8 cellular contexts compared by ENCODE assay signal in the genomic region with DNA sequence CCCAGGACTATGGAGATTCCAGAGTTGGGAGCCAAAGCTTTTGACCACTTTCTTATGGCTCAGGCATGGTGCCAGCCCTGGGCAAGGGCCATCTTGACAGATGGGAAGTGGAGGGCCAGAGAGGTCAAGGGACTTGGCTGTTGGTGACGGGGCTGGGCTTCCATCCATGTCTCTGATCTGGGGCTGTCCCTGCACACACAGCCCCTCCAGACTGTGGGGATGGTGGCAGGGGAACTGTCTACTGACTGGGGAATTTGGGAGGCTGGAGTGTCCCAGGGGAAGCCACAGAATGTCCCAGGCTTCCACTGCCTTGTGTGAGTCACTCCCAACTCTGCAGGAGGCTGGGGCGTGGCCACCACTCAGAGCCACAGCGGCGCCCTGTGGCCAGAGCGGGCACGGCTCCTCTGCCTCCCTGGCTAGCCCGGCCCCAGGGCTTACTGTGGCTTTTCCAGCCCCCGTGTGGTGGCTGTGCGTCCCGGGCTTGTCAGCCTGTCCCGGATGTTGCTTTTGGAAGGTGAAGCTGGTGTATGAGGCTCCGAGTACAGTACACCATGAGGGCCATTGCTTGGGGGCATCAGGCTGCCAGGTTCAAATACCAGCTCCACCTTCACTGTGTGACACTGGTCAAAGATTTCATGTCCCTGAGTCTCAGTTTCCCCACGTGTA. TPM values are rescaled to one million over a fixed set of nuclear protein-coding genes. Genes with fewer than 3 reads are reported as not detected.
DNase-seq lines count a peak whose midpoint lies in the region; ATAC-seq, FAIRE-seq and TF ChIP-seq lines count a peak whose summit lies in the region.

No MANE protein-coding gene starts in this region.

- H3K36me3 ChIP-seq in BJ (ENCODE audit: control insufficient read depth, insufficient read depth, low read length), result peaks cover 36% of the 10 kb centered on the region
- H3K36me3 ChIP-seq in RWPE2 (ENCODE audit: low read depth), result peaks cover 97% of the 10 kb centered on the region
- peaks cover 34 to 38% of the 10 kb centered on the region in 2 donors for H3K36me3 ChIP-seq in stomach smooth muscle (ENCODE audit: control insufficient read depth in 2 of 2, insufficient read depth in 2 of 2, low read length in 2 of 2)

- CTCF ChIA-PET in BJ (lab: Yijun Ruan, JAX), result interaction anchor here (0.7 to 5.8 kb wide), 17 partner anchors 10 to 116 kb away, joined by 3 to 62 read pairs (median 5); partner anchors contain the start of genes C22orf23, GALR3, MICALL1 and POLR2F

- H3K27me3 ChIP-seq in BJ (ENCODE audit: control insufficient read depth, insufficient read depth, low read length), result no peaks in the 10 kb centered on the region
- H3K27me3 ChIP-seq in RWPE2 (ENCODE audit: insufficient read depth, poor library complexity, severe bottlenecking), result no peaks in the 10 kb centered on the region
- H3K27me3 ChIP-seq in stomach smooth muscle (ENCODE audit: control insufficient read depth in 1 of 2, insufficient read depth in 2 of 2, low read length in 2 of 2), result no peaks in the 10 kb centered on the region

- TF ChIP-seq CTCF in BJ (IDR thresholded peaks at IDR 0.05; ENCODE audit: insufficient read depth, low read depth, low read length) (peak; percentile 100), RWPE2 (IDR thresholded peaks at IDR 0.05; ENCODE audit: poor library complexity, severe bottlenecking) (peak; percentile 95)

- POLR2A ChIA-PET in BJ (lab: Charles Lee), result no interaction called here

- H3K9me3 ChIP-seq in RWPE2 (ENCODE audit: severe bottlenecking) (no peaks in the 10 kb centered on the region), stomach smooth muscle (ENCODE audit: control insufficient read depth in 2 of 2, low read length in 2 of 2) (no peaks in the 10 kb centered on the region)

- H3K4me3 ChIP-seq in BJ (ENCODE audit: low read depth, low read length) (no peak overlapping the region), RWPE2 (ENCODE audit: severe bottlenecking) (no peak overlapping the region), stomach smooth muscle (ENCODE audit: low read length in 2 of 2) (peak overlapping the region in 1 of 2 donors; percentile 22)

- H3K27ac ChIP-seq in RWPE2 (ENCODE audit: poor library complexity, severe bottlenecking) (peak overlapping the region; percentile 30), stomach smooth muscle (ENCODE audit: low read length) (peak overlapping the region; percentile 78)

- peak; percentile 70 for FAIRE-seq in HTR-8/SVneo (lab: Jason Lieb, UNC)

- H3K4me1 ChIP-seq in RWPE2 (ENCODE audit: insufficient read depth, poor library complexity, severe bottlenecking), result peaks cover 4% of the 10 kb centered on the region
- H3K4me1 ChIP-seq in stomach smooth muscle (ENCODE audit: control insufficient read depth, insufficient read depth, low read length), result peaks cover 45% of the 10 kb centered on the region

- peak; percentile 72 for DNase-seq in BJ (ENCODE audit: low read depth)
- DNase-seq in HTR-8/SVneo (ENCODE audit: insufficient read length, low spot score), result peak; percentile 83
- peak; percentile 88 for DNase-seq in RWPE2 (ENCODE audit: low spot score)
- peak; percentile 94 for DNase-seq in activated effector memory CD4-positive, alpha-beta T cell treated with anti-CD3 and anti-CD28 coated beads, Interleukin-2, amount 50 U/mL, for 16 hours
- DNase-seq in foreskin melanocyte, result peak; percentile 85
- peak; percentile 42 for DNase-seq in non-pigmented ciliary epithelial cell (ENCODE audit: low read depth)

- peak overlapping the region in 1 of 2 donors; percentile 21 for H3K9ac ChIP-seq in stomach smooth muscle (ENCODE audit: low read length in 2 of 2)

- peak; percentile 78 for ATAC-seq in GM19035 (IDR thresholded peaks at IDR 0.05; ENCODE audit: unreplicated experiment)
- peak; percentile 94 for ATAC-seq in RWPE2 (ENCODE audit: low read depth)

RNA-seq across cellular contexts. Expression of gene C22orf23, which starts 19.6 kb away (rescaled TPM):
- polyA plus RNA-seq in BJ (2011; rRNA removed), result 0.38 and 0.42 TPM in 2 replicates
- 0.14 and 0.46 TPM in 2 replicates for polyA minus RNA-seq in BJ (2011; rRNA and poly(A)+ RNA removed)

RNA-seq across cellular contexts. Expression of gene POLR2F, which starts 19.7 kb away (rescaled TPM):
- 86.2 and 92.1 TPM in 2 replicates for polyA plus RNA-seq in BJ (2011; rRNA removed)
- polyA minus RNA-seq in BJ (2011; rRNA and poly(A)+ RNA removed), result 17.6 and 18.1 TPM in 2 replicates

RNA-seq across cellular contexts. Expression of gene MICALL1, which starts 27.7 kb away (rescaled TPM):
- polyA plus RNA-seq in BJ (2011; rRNA removed), result 16.6 and 26.5 TPM in 2 replicates
- 23.3 and 29.9 TPM in 2 replicates for polyA minus RNA-seq in BJ (2011; rRNA and poly(A)+ RNA removed)

RNA-seq across cellular contexts. Expression of gene SOX10, which starts 50.5 kb away (rescaled TPM):
- polyA plus RNA-seq in BJ (2011; rRNA removed), result not detected in 2 replicates
- not detected in 2 replicates for polyA minus RNA-seq in BJ (2011; rRNA and poly(A)+ RNA removed)

Comparison
In these comparisons a context has a peak if more than half of its experiments do, and no peak if none do; other contexts are left out.
1. DNase-seq: peak in every context shown above with its lines; median percentile 94 in activated effector memory CD4-positive, alpha-beta T cell treated with anti-CD3 and anti-CD28 coated beads, Interleukin-2, amount 50 U/mL, for 16 hours; 88 in RWPE2; 85 in foreskin melanocyte; 83 in HTR-8/SVneo; 72 in BJ; 42 in non-pigmented ciliary epithelial cell.